ENCODE assay signal across 8 cellular contexts in the genomic region with DNA sequence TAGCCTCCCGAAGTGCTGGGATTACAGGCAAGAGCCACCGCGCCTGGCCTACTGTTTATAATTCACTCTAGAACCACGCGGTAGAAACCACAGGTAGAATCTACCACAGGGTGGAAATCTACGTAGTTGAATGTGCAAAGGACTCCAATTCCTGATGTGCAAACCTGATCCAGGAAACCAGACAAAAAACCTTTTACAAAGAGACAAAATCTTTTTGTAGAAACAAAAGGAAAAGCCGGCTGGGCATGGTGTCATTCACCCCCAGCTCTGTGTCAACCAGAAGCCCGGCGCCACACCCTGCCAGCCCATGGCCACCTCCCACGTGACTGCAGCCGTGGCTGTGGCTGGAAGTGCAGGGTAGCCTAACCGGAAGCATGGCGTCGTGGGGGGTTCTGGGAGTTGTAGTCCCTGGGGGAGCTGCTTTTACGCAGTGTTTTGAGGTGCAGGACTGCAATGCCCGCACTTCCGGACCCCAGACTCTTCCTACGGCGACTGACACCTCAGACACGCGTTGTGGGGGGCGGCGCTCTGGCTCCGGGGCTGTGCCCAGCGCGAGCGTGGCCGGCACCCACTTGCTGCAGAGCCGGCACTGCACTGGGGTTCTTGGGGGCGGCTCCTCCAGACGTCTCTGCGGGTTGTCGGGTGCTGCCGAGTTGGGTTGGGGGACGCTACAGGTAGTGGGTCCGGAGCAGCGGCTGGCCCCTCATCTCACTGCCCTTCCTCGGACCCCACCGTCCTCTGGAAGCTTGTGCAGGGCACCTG.
DNase-seq lines count a peak whose midpoint lies in the region; FAIRE-seq and TF ChIP-seq lines count a peak whose summit lies in the region.

No MANE protein-coding gene starts in this region.

- CTCF ChIA-PET in RWPE1 (lab: Yijun Ruan, JAX): interaction anchor here (0.7 kb wide), 1 partner anchor 22 kb away, joined by 6 read pairs; no protein-coding TSS in a partner anchor

- H3K4me1 Mint-ChIP-seq in nephron progenitor cell: peaks cover 17% of the 10 kb centered on the region
- H3K4me1 Mint-ChIP-seq in stimulated activated naive CD8-positive, alpha-beta T cell treated with anti-CD3 and anti-CD28 coated beads, Interleukin-15, Interleukin-2, amounts not matched to agents 100 ng/mL and 50 ng/mL, for 24 hours (ENCODE audit: low read depth): peaks cover 33% of the 10 kb centered on the region

- peak; percentile 100 for DNase-seq in H54 (ENCODE audit: insufficient read length, low spot score)
- peak; percentile 99 for DNase-seq in LoVo (ENCODE audit: low spot score)
- DNase-seq in RWPE1 (ENCODE audit: low spot score): peak; percentile 97
- peak; percentile 97 for DNase-seq in activated effector memory CD4-positive, alpha-beta T cell treated with Interleukin-2 at 50 U/mL for 16 hours
- peak; percentile 87 for DNase-seq in fibroblast of the conjunctiva (ENCODE audit: low read depth)
- peak; percentile 89 for DNase-seq in nephron progenitor cell

- H3K4me1 ChIP-seq in ES-I3 (ENCODE audit: insufficient read depth, low read length): no peaks in the 10 kb centered on the region

- FAIRE-seq in H54 (lab: Jason Lieb, UNC): peak; percentile 90

- H3K27me3 Mint-ChIP-seq in nephron progenitor cell (ENCODE audit: low read depth, poor library complexity): peaks cover 16% of the 10 kb centered on the region
- H3K27me3 Mint-ChIP-seq in stimulated activated naive CD8-positive, alpha-beta T cell treated with anti-CD3 and anti-CD28 coated beads, Interleukin-15, Interleukin-2, amounts not matched to agents 100 ng/mL and 50 ng/mL, for 24 hours: no peaks in the 10 kb centered on the region

- H3K4me3 Mint-ChIP-seq in nephron progenitor cell: peak overlapping the region; percentile 84
- peak overlapping the region; percentile 87 for H3K4me3 Mint-ChIP-seq in stimulated activated naive CD8-positive, alpha-beta T cell treated with anti-CD3 and anti-CD28 coated beads, Interleukin-15, Interleukin-2, amounts not matched to agents 100 ng/mL and 50 ng/mL, for 24 hours

- peak overlapping the region; percentile 74 for H3K9ac ChIP-seq in ES-I3 (ENCODE audit: low read depth, low read length)

- no peaks in the 10 kb centered on the region for H3K36me3 ChIP-seq in ES-I3 (ENCODE audit: insufficient read depth, low read length)

- H3K36me3 Mint-ChIP-seq in nephron progenitor cell (ENCODE audit: low read depth): no peaks in the 10 kb centered on the region
- H3K36me3 Mint-ChIP-seq in stimulated activated naive CD8-positive, alpha-beta T cell treated with anti-CD3 and anti-CD28 coated beads, Interleukin-15, Interleukin-2, amounts not matched to agents 100 ng/mL and 50 ng/mL, for 24 hours (ENCODE audit: low read depth): no peaks in the 10 kb centered on the region

- H3K27ac Mint-ChIP-seq in nephron progenitor cell: no peak overlapping the region
- peak overlapping the region; percentile 85 for H3K27ac Mint-ChIP-seq in stimulated activated naive CD8-positive, alpha-beta T cell treated with anti-CD3 and anti-CD28 coated beads, Interleukin-15, Interleukin-2, amounts not matched to agents 100 ng/mL and 50 ng/mL, for 24 hours

- no peaks in the 10 kb centered on the region for H3K9me3 Mint-ChIP-seq in nephron progenitor cell
- no peaks in the 10 kb centered on the region for H3K9me3 Mint-ChIP-seq in stimulated activated naive CD8-positive, alpha-beta T cell treated with anti-CD3 and anti-CD28 coated beads, Interleukin-15, Interleukin-2, amounts not matched to agents 100 ng/mL and 50 ng/mL, for 24 hours

- H3K9me3 ChIP-seq in ES-I3 (ENCODE audit: control insufficient read depth, insufficient read depth, low read length): no peaks in the 10 kb centered on the region

- TF ChIP-seq POLR2A in H54 (IDR thresholded peaks at IDR 0.05; ENCODE audit: low read depth, low read length): peak; percentile 66

- peak overlapping the region; percentile 89 for H3K27ac ChIP-seq in RWPE1

- POLR2A ChIA-PET in RWPE1 (lab: Yijun Ruan, JAX; ENCODE audit: low non-redundant PET): interaction anchor here (0.6 to 0.9 kb wide), 2 partner anchors 42 to 518 kb away, joined by 4 to 12 read pairs; a partner anchor contains a TSS

- no peak for TF ChIP-seq CTCF in RWPE1 (conservative IDR thresholded peaks at IDR 0.05; ENCODE audit: low read depth)
- TF ChIP-seq CTCF in nephron progenitor cell (IDR thresholded peaks at IDR 0.05): no peak

Comparison
In these comparisons a context has a peak if more than half of its experiments do, and no peak if none do; other contexts are left out.
1. Peak in every context shown above with its lines: DNase-seq and H3K27ac ChIP-seq.